24 cellular contexts compared by ENCODE assay signal in the genomic region with DNA sequence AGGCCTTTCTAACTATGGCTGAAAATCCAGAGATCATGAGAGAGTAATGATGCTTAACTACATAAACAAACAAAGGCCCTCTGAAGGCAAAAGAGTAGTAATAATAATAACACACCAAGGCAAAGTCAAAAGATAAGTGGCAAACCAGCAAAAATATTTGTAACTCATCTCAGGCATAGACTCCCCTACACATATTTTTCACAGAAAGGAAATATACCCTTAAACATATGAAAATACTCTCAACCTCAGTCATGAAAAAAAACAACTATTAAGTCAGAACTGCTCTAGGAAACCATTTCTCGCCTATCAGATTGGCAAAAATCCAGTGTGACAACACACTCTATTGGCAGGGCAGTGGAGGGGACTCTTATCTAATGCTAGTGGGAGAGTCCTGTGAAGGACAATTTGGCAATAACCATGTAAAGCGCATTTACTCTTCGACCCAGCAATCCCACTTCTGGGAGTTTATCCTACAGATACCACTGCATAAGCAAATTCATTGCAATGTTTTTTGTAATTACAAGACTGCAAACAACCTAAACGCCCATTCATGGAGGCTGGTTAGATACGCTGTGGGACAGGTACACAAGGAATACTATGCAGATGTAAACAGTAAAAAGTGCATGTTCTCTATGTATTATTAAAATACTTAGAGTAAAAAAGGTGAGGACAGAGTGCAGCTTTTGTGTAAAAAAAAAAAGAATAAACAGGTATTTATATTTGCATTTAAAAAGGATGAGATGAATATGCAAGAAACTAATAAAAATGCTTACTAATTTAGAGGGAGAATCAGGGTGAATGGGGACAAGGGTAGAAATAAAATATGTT. TPM values are rescaled to one million over a fixed set of nuclear protein-coding genes. Genes with fewer than 3 reads are reported as not detected.
DNase-seq lines count a peak whose midpoint lies in the region; ATAC-seq, FAIRE-seq and TF ChIP-seq lines count a peak whose summit lies in the region.
"Had no signal": no experiment of that assay in that cellular context is flagged by ENCODE, and none has a peak within 500 bp of the region (broad histone marks: within the 10 kb centered on the region; RNA-seq: fewer than 3 reads in every experiment).

No MANE protein-coding gene starts in this region.

- H3K4me3 ChIP-seq in K562 (no peak overlapping the region), HepG2 (replicated peaks in 1 of 3; ENCODE audit: insufficient read depth in 1 of 3, low read depth in 2 of 3, low read length in 3 of 3) (no peak overlapping the region), GM23248 (no peak overlapping the region)
- H3K4me3 ChIP-seq: transverse colon had no signal

- FAIRE-seq in K562 (lab: Jason Lieb, UNC) (no peak), HepG2 (lab: Jason Lieb, UNC) (no peak)
- FAIRE-seq: endometrium, H1 had no signal

- TF ChIP-seq POLR2A in K562 (conservative IDR thresholded peaks at IDR 0.05) = no peak
- no peak for TF ChIP-seq POLR2A in HepG2 (IDR thresholded peaks at IDR 0.05; ENCODE audit: insufficient read depth in 1 of 2, low read depth in 2 of 2, low read length in 2 of 2)

- TF ChIP-seq RAD21 in K562 (CRISPR knock-in tag; conservative IDR thresholded peaks at IDR 0.05 in 1 of 2, IDR thresholded peaks at IDR 0.05 in 1 of 2) = no peak
- TF ChIP-seq RAD21 in HepG2 (CRISPR knock-in tag; IDR thresholded peaks at IDR 0.05) = no peak

- DNase-seq in NCI-H1092 treated with DMSO at 0.1 percent for 48 hours (lab: John Stamatoyannopoulos, UW) (peak; percentile 2), NCI-H1092 (lab: John Stamatoyannopoulos, UW) (no peak), M059J (ENCODE audit: low read depth) (peak; percentile 57), K562 (ENCODE audit: extremely low read depth in 1 of 4, low spot score in 3 of 4) (peak in 2 of 4 experiments; percentile 32 to 66), HepG2 (ENCODE audit: low spot score) (peak; percentile 5), GM23248 (no peak)
- DNase-seq in activated naive CD4-positive, alpha-beta T cell treated with anti-CD3 and anti-CD28 coated beads, Interleukin-2, amount 50 U/mL, for 16 hours = no peak
- DNase-seq: 8988T; activated naive CD8-positive, alpha-beta T cell treated with anti-CD3 and anti-CD28 coated beads for 36 hours; DND-41; islet precursor cell; NCI-H2081; stimulated activated CD4-positive, alpha-beta T cell treated with anti-CD3 and anti-CD28 coated beads, Interleukin-2, amount 100 ng/mL, for 48 hours; T-helper 17 cell; transverse colon had no signal

- intact Hi-C loops in K562 (cut with micrococcal nuclease) (no loop called here), HepG2 (cut with micrococcal nuclease; ENCODE audit: unreplicated experiment) (no loop called here)

- ATAC-seq in K562 (peak; percentile 84), HepG2 (no peak), HG02870 (IDR thresholded peaks at IDR 0.05; ENCODE audit: unreplicated experiment) (no peak)
- ATAC-seq: activated CD4-positive, CD25-positive, alpha-beta regulatory T cell treated with anti-CD3 and anti-CD28 coated beads, Interleukin-2, amount 50 U/mL, for 24 hours; T-helper 17 cell had no signal

- H2AFZ ChIP-seq in K562 (ENCODE audit: low read depth, low read length) (no peak overlapping the region), HepG2 (ENCODE audit: low read length) (no peak overlapping the region), GM23248 (no peak overlapping the region)

- H3K79me2 ChIP-seq in K562 (ENCODE audit: control insufficient read depth, insufficient read depth, low read length) (no peaks in the 10 kb centered on the region), HepG2 (ENCODE audit: insufficient read depth, low read length) (no peaks in the 10 kb centered on the region), GM23248 (ENCODE audit: insufficient read depth) (no peaks in the 10 kb centered on the region)

- TF ChIP-seq CTCF in K562 (IDR thresholded peaks at IDR 0.05 in 2 of 3, conservative IDR thresholded peaks at IDR 0.05 in 1 of 3; ENCODE audit: insufficient read depth in 2 of 3, low read depth in 1 of 3, low read length in 3 of 3) (no peak), HepG2 (CRISPR knock-in tag; IDR thresholded peaks at IDR 0.05) (no peak)

- H3K27ac ChIP-seq in K562 (ENCODE audit: extremely low read depth, low read depth, low read length) (no peak overlapping the region), HepG2 (ENCODE audit: extremely low read length, insufficient read depth, low read length) (no peak overlapping the region), GM23248 (no peak overlapping the region)
- H3K27ac ChIP-seq: C4-2B, transverse colon had no signal

- no peaks in the 10 kb centered on the region for H4K20me1 ChIP-seq in K562 (replicated peaks; ENCODE audit: control insufficient read depth, insufficient read depth, low read length)
- no peaks in the 10 kb centered on the region for H4K20me1 ChIP-seq in HepG2 (ENCODE audit: insufficient read depth, low read length)
- no peaks in the 10 kb centered on the region for H4K20me1 ChIP-seq in GM23248 (ENCODE audit: insufficient read depth)

- no peak overlapping the region for H3K4me2 ChIP-seq in K562 (ENCODE audit: insufficient read depth, low read length)
- H3K4me2 ChIP-seq in HepG2 (ENCODE audit: low read depth, low read length) = no peak overlapping the region
- no peak overlapping the region for H3K4me2 ChIP-seq in GM23248 (ENCODE audit: unreplicated experiment)

- WGBS in K562 (ENCODE audit: insufficient coverage, low coverage, missing lambda C conversion rate) = 6% methylated on average over 5 of the region's 5 CpGs
- WGBS in HepG2 (ENCODE audit: low lambda C conversion rate) = 23% methylated on average over 4 of the region's 5 CpGs
- 88% methylated on average over 5 of the region's 5 CpGs for WGBS in GM23248 (ENCODE audit: low coverage in 1 of 2, low lambda C conversion rate in 2 of 2, missing lambda C conversion rate in 2 of 2), 2 experiments

- in situ Hi-C loops in K562 (cut with MboI) (no loop called here), HepG2 (cut with HindIII; ENCODE audit: extremely low pct_ligation_motif_present, low pct_unique_long_range_greater_than_20kb) (no loop called here), GM23248 (cut with MboI) (no loop called here)

- POLR2A ChIA-PET in K562 (lab: Yijun Ruan, JAX) = no interaction called here
- POLR2A ChIA-PET in HepG2 (lab: Yijun Ruan, JAX) = no interaction called here

- TF ChIP-seq EP300 in K562 (IDR thresholded peaks at IDR 0.05; ENCODE audit: low read length) = no peak
- no peak for TF ChIP-seq EP300 in HepG2 (IDR thresholded peaks at IDR 0.05; ENCODE audit: low read depth in 2 of 2, low read length in 2 of 2)
- no peak for TF ChIP-seq EP300 in HepG2 (CRISPR knock-in tag; IDR thresholded peaks at IDR 0.05; ENCODE audit: borderline replicate concordance)

- H3K9ac ChIP-seq in K562 (ENCODE audit: insufficient read depth in 1 of 2, low read depth in 2 of 2, low read length in 2 of 2) (no peak overlapping the region), HepG2 (ENCODE audit: insufficient read depth, low read depth, low read length) (no peak overlapping the region), GM23248 (no peak overlapping the region)

- H3K36me3 ChIP-seq in K562 (ENCODE audit: control insufficient read depth, insufficient read depth, low read length) (no peaks in the 10 kb centered on the region), HepG2 (replicated peaks in 1 of 2; ENCODE audit: control insufficient read depth in 1 of 2, insufficient read depth in 2 of 2, low read length in 2 of 2) (no peaks in the 10 kb centered on the region), GM23248 (ENCODE audit: low read depth) (no peaks in the 10 kb centered on the region)
- H3K36me3 ChIP-seq: transverse colon had no signal

- BruUV-seq in K562 (replicated peaks; lab: Mats Ljungman, UMichigan) = no TSS peak
- BruUV-seq in HepG2 (replicated peaks; lab: Mats Ljungman, UMichigan) = no TSS peak

- peaks cover 20 to 35% of the 10 kb centered on the region in 2 experiments for H3K27me3 ChIP-seq in K562 (ENCODE audit: control insufficient read depth in 2 of 2, insufficient read depth in 2 of 2, low read length in 2 of 2)
- 0 out of 5 replicates have a peak, but pooled peaks cover 0 to 2% of the 10 kb centered on the region in 2 experiments for H3K27me3 ChIP-seq in HepG2 (ENCODE audit: control insufficient read depth in 1 of 2, insufficient read depth in 2 of 2, low read length in 2 of 2)
- no peaks in the 10 kb centered on the region for H3K27me3 ChIP-seq in GM23248 (replicated peaks; ENCODE audit: insufficient read depth)
- H3K27me3 ChIP-seq: transverse colon had no signal

- no peaks in the 10 kb centered on the region for H3K9me3 ChIP-seq in K562 (replicated peaks; ENCODE audit: control insufficient read depth, insufficient read depth, low read depth, low read length)
- no peaks in the 10 kb centered on the region for H3K9me3 ChIP-seq in HepG2 (ENCODE audit: low read length)
- H3K9me3 ChIP-seq in GM23248 (ENCODE audit: low read depth) = no peaks in the 10 kb centered on the region
- H3K9me3 ChIP-seq: transverse colon had no signal

- H3K9me1 ChIP-seq in K562 (ENCODE audit: control insufficient read depth, insufficient read depth, low read length) = no peaks in the 10 kb centered on the region

- H3K4me1 ChIP-seq in K562 (replicated peaks in 1 of 2; ENCODE audit: control insufficient read depth in 2 of 2, insufficient read depth in 2 of 2, low read length in 2 of 2) (peaks cover 0 to 6% of the 10 kb centered on the region in 2 experiments; a peak in 2 of 5 replicates), HepG2 (ENCODE audit: insufficient read depth, low read length) (no peaks in the 10 kb centered on the region), GM23248 (ENCODE audit: insufficient read depth) (no peaks in the 10 kb centered on the region; the same call in 1 of the 2 replicates)
- H3K4me1 ChIP-seq: transverse colon had no signal

- CTCF ChIA-PET in K562 (lab: Yijun Ruan, JAX; ENCODE audit: low intra/inter-chr PET ratio) (interaction anchor here (0.6 kb wide), 1 partner anchor 37 kb away, joined by 3 read pairs; no protein-coding TSS in a partner anchor), HepG2 (lab: Yijun Ruan, JAX; ENCODE audit: low intra/inter-chr PET ratio, low total read pairs) (no interaction called here)

- H3K9me2 ChIP-seq in GM23248 (ENCODE audit: insufficient read depth) = no peaks in the 10 kb centered on the region

- no peaks in the 10 kb centered on the region for H3F3A ChIP-seq in GM23248 (ENCODE audit: insufficient read depth)

RNA-seq across cellular contexts. Expression of a gene that starts 26.0 kb away (rescaled TPM):
- not detected in 2 replicates for total RNA-seq in M059J (2014; rRNA removed; shearing (Covaris generic))
- total RNA-seq in K562 (2011; cell fraction: chromatin; rRNA removed; ENCODE audit: low replicate concordance) = not detected in 2 replicates
- total RNA-seq in K562 (2011; cell fraction: nucleolus; rRNA removed) = not detected in 2 replicates
- not detected in 2 replicates for total RNA-seq in K562 (2011; cell fraction: nucleoplasm; rRNA removed)
- total RNA-seq in K562 (2014; rRNA removed) (not detected in 2 replicates), K562 (2014; rRNA removed; fragmentation: Illumina TruSeq; extraction: Trizol) (not detected in 2 replicates), K562 (2015; rRNA removed; fragmentation: Illumina TruSeq; extraction: Trizol) (not detected in 2 replicates), K562 (2021) (not detected in 2 replicates), HepG2 (2016; rRNA removed; fragmentation: Illumina TruSeq; extraction: Trizol) (not detected in 2 replicates)
- polyA plus RNA-seq in K562 (2011; rRNA removed) (not detected in 2 replicates), K562 (2014; fragmentation: Illumina TruSeq; extraction: Trizol) (not detected in 2 replicates), K562 (2014; fragmentation: Nextera tagmentation; extraction: Ambion mirVana) (not detected), K562 (2014; rRNA removed) (not detected in 2 replicates), HepG2 (2011; rRNA removed) (not detected in 2 replicates), GM23248 (2016; fragmentation: Nextera tagmentation; extraction: Ambion mirVana) (not detected in 2 replicates)
- not detected in 2 replicates for polyA plus RNA-seq in K562 (2011; cell fraction: cytosol; rRNA removed)
- polyA plus RNA-seq in K562 (2011; cell fraction: nucleus; rRNA removed) = not detected in 2 replicates
- polyA plus RNA-seq in K562 (2012) = not detected in 2 replicates
- not detected in 2 replicates for polyA minus RNA-seq in K562 (2011; rRNA and poly(A)+ RNA removed)
- not detected in 2 replicates for polyA minus RNA-seq in K562 (2011; cell fraction: cytosol; rRNA and poly(A)+ RNA removed)
- polyA minus RNA-seq in K562 (2011; cell fraction: nucleus; rRNA and poly(A)+ RNA removed) = not detected in 2 replicates
- not detected in 2 replicates for total RNA-seq in HepG2 (2016; cell fraction: cytosol; rRNA removed; fragmentation: Illumina TruSeq; extraction: Trizol; ENCODE audit: low read depth)
- total RNA-seq in HepG2 (2016; cell fraction: insoluble cytoplasmic fraction; rRNA removed; fragmentation: Illumina TruSeq; extraction: Trizol) = not detected in 2 replicates
- not detected in 2 replicates for total RNA-seq in HepG2 (2016; cell fraction: membrane; rRNA removed; fragmentation: Illumina TruSeq; extraction: Trizol)
- total RNA-seq in HepG2 (2016; cell fraction: nucleus; rRNA removed; fragmentation: Illumina TruSeq; extraction: Trizol) = not detected in 2 replicates
- not detected in 2 replicates for polyA plus RNA-seq in HepG2 (2011; cell fraction: cytosol; rRNA removed)
- not detected in 2 replicates for polyA plus RNA-seq in HepG2 (2011; cell fraction: nucleus; rRNA removed)
- polyA plus RNA-seq in HepG2 (2012) = not detected in 2 replicates
- not detected in 2 replicates for polyA plus RNA-seq in HepG2 (2016; cell fraction: cytosol; fragmentation: Illumina TruSeq; extraction: Trizol; ENCODE audit: low read depth)
- not detected in 2 replicates for polyA plus RNA-seq in HepG2 (2016; cell fraction: insoluble cytoplasmic fraction; fragmentation: Illumina TruSeq; extraction: Trizol; ENCODE audit: low read depth)
- polyA plus RNA-seq in HepG2 (2016; cell fraction: membrane; fragmentation: Illumina TruSeq; extraction: Trizol; ENCODE audit: low read depth) = not detected in 2 replicates
- not detected in 2 replicates for polyA plus RNA-seq in HepG2 (2016; cell fraction: nucleus; fragmentation: Illumina TruSeq; extraction: Trizol; ENCODE audit: insufficient read depth, low read depth)
- polyA minus RNA-seq in HepG2 (2011; rRNA and poly(A)+ RNA removed; ENCODE audit: low replicate concordance) = not detected in 2 replicates
- polyA minus RNA-seq in HepG2 (2011; cell fraction: cytosol; rRNA and poly(A)+ RNA removed) = not detected in 2 replicates
- polyA minus RNA-seq in HepG2 (2011; cell fraction: nucleus; rRNA and poly(A)+ RNA removed) = not detected in 2 replicates
- not detected in 2 replicates for total RNA-seq in GM23248 (2014; rRNA removed; shearing (Covaris generic))
- total RNA-seq: glomerular endothelial cell, H1, MCF 10A, mononuclear cell, omental fat pad, transverse colon had no signal
- polyA plus RNA-seq: H1 had no signal

RNA-seq across cellular contexts. Expression of a gene that starts 52.7 kb away (rescaled TPM):
- 7.6 and 10.1 TPM in 2 replicates for total RNA-seq in M059J (2014; rRNA removed; shearing (Covaris generic))
- total RNA-seq in K562 (2011; cell fraction: chromatin; rRNA removed; ENCODE audit: low replicate concordance) = 9.7 and 33.5 TPM in 2 replicates
- 4.5 and 5.0 TPM in 2 replicates for total RNA-seq in K562 (2011; cell fraction: nucleolus; rRNA removed)
- 16.9 and 28.1 TPM in 2 replicates for total RNA-seq in K562 (2011; cell fraction: nucleoplasm; rRNA removed)
- total RNA-seq in K562 (2014; rRNA removed) (8.8 and 10.4 TPM in 2 replicates), K562 (2014; rRNA removed; fragmentation: Illumina TruSeq; extraction: Trizol) (14.1 and 16.7 TPM in 2 replicates), K562 (2015; rRNA removed; fragmentation: Illumina TruSeq; extraction: Trizol) (16.4 and 16.8 TPM in 2 replicates), K562 (2021) (9.1 and 11.3 TPM in 2 replicates), HepG2 (2016; rRNA removed; fragmentation: Illumina TruSeq; extraction: Trizol) (13.0 and 15.2 TPM in 2 replicates)
- polyA plus RNA-seq in K562 (2011; rRNA removed) (11.7 and 16.1 TPM in 2 replicates), K562 (2014; fragmentation: Illumina TruSeq; extraction: Trizol) (10.2 and 13.1 TPM in 2 replicates), K562 (2014; fragmentation: Nextera tagmentation; extraction: Ambion mirVana) (10 to 100 TPM in 1 of 2 experiments, 1 to 10 TPM in 1; 7.5 to 12.8 TPM), K562 (2014; rRNA removed) (13.8 and 15.5 TPM in 2 replicates), HepG2 (2011; rRNA removed) (3.6 and 4.6 TPM in 2 replicates), GM23248 (2016; fragmentation: Nextera tagmentation; extraction: Ambion mirVana) (7.5 and 9.9 TPM in 2 replicates)
- 1.5 and 3.5 TPM in 2 replicates for polyA plus RNA-seq in K562 (2011; cell fraction: cytosol; rRNA removed)
- 21.2 and 29.7 TPM in 2 replicates for polyA plus RNA-seq in K562 (2011; cell fraction: nucleus; rRNA removed)
- polyA plus RNA-seq in K562 (2012) = 8.0 and 8.2 TPM in 2 replicates
- polyA minus RNA-seq in K562 (2011; rRNA and poly(A)+ RNA removed) = 9.9 and 14.2 TPM in 2 replicates
- 1.9 and 5.3 TPM in 2 replicates for polyA minus RNA-seq in K562 (2011; cell fraction: cytosol; rRNA and poly(A)+ RNA removed)
- 20.6 and 41.8 TPM in 2 replicates for polyA minus RNA-seq in K562 (2011; cell fraction: nucleus; rRNA and poly(A)+ RNA removed)
- total RNA-seq in HepG2 (2016; cell fraction: cytosol; rRNA removed; fragmentation: Illumina TruSeq; extraction: Trizol; ENCODE audit: low read depth) = 3.3 and 3.6 TPM in 2 replicates
- 14.5 and 16.2 TPM in 2 replicates for total RNA-seq in HepG2 (2016; cell fraction: insoluble cytoplasmic fraction; rRNA removed; fragmentation: Illumina TruSeq; extraction: Trizol)
- total RNA-seq in HepG2 (2016; cell fraction: membrane; rRNA removed; fragmentation: Illumina TruSeq; extraction: Trizol) = 3.5 and 4.6 TPM in 2 replicates
- 31.5 and 36.8 TPM in 2 replicates for total RNA-seq in HepG2 (2016; cell fraction: nucleus; rRNA removed; fragmentation: Illumina TruSeq; extraction: Trizol)
- 1.0 and 1.5 TPM in 2 replicates for polyA plus RNA-seq in HepG2 (2011; cell fraction: cytosol; rRNA removed)
- polyA plus RNA-seq in HepG2 (2011; cell fraction: nucleus; rRNA removed) = 7.7 and 9.1 TPM in 2 replicates
- polyA plus RNA-seq in HepG2 (2012) = 3.2 and 5.0 TPM in 2 replicates
- 0.46 and 0.75 TPM in 2 replicates for polyA plus RNA-seq in HepG2 (2016; cell fraction: cytosol; fragmentation: Illumina TruSeq; extraction: Trizol; ENCODE audit: low read depth)
- 8.5 and 11.4 TPM in 2 replicates for polyA plus RNA-seq in HepG2 (2016; cell fraction: insoluble cytoplasmic fraction; fragmentation: Illumina TruSeq; extraction: Trizol; ENCODE audit: low read depth)
- 2.0 and 2.5 TPM in 2 replicates for polyA plus RNA-seq in HepG2 (2016; cell fraction: membrane; fragmentation: Illumina TruSeq; extraction: Trizol; ENCODE audit: low read depth)
- polyA plus RNA-seq in HepG2 (2016; cell fraction: nucleus; fragmentation: Illumina TruSeq; extraction: Trizol; ENCODE audit: insufficient read depth, low read depth) = 34.8 and 39.2 TPM in 2 replicates
- polyA minus RNA-seq in HepG2 (2011; rRNA and poly(A)+ RNA removed; ENCODE audit: low replicate concordance) = 0.56 and 3.5 TPM in 2 replicates
- 0.99 and 3.7 TPM in 2 replicates for polyA minus RNA-seq in HepG2 (2011; cell fraction: cytosol; rRNA and poly(A)+ RNA removed)
- polyA minus RNA-seq in HepG2 (2011; cell fraction: nucleus; rRNA and poly(A)+ RNA removed) = 17.5 and 21.4 TPM in 2 replicates
- total RNA-seq in GM23248 (2014; rRNA removed; shearing (Covaris generic)) = 7.3 and 30.0 TPM in 2 replicates

RNA-seq across cellular contexts. Expression of a gene that starts 53.8 kb away (rescaled TPM):
- total RNA-seq in M059J (2014; rRNA removed; shearing (Covaris generic)) = not detected in 2 replicates
- total RNA-seq in K562 (2011; cell fraction: chromatin; rRNA removed; ENCODE audit: low replicate concordance) = not detected in 2 replicates
- not detected in 2 replicates for total RNA-seq in K562 (2011; cell fraction: nucleolus; rRNA removed)
- total RNA-seq in K562 (2011; cell fraction: nucleoplasm; rRNA removed) = not detected in 2 replicates
- total RNA-seq in K562 (2014; rRNA removed) = not detected in 2 replicates
- not detected in 2 replicates for total RNA-seq in K562 (2014; rRNA removed; fragmentation: Illumina TruSeq; extraction: Trizol)
- total RNA-seq in K562 (2015; rRNA removed; fragmentation: Illumina TruSeq; extraction: Trizol) = not detected in 2 replicates
- not detected in 2 replicates for total RNA-seq in K562 (2021)
- polyA plus RNA-seq in K562 (2011; rRNA removed) = not detected in 2 replicates
- polyA plus RNA-seq in K562 (2011; cell fraction: cytosol; rRNA removed) = not detected in 2 replicates
- polyA plus RNA-seq in K562 (2011; cell fraction: nucleus; rRNA removed) = not detected in 2 replicates
- not detected in 2 replicates for polyA plus RNA-seq in K562 (2012)
- polyA plus RNA-seq in K562 (2014; fragmentation: Illumina TruSeq; extraction: Trizol) = not detected in 2 replicates
- not detected for polyA plus RNA-seq in K562 (2014; fragmentation: Nextera tagmentation; extraction: Ambion mirVana)
- polyA plus RNA-seq in K562 (2014; rRNA removed) = not detected in 2 replicates
- polyA minus RNA-seq in K562 (2011; rRNA and poly(A)+ RNA removed) = not detected in 2 replicates
- polyA minus RNA-seq in K562 (2011; cell fraction: cytosol; rRNA and poly(A)+ RNA removed) = not detected in 2 replicates
- polyA minus RNA-seq in K562 (2011; cell fraction: nucleus; rRNA and poly(A)+ RNA removed) = not detected in 2 replicates
- not detected in 2 replicates for total RNA-seq in HepG2 (2016; rRNA removed; fragmentation: Illumina TruSeq; extraction: Trizol)
- not detected in 2 replicates for total RNA-seq in HepG2 (2016; cell fraction: cytosol; rRNA removed; fragmentation: Illumina TruSeq; extraction: Trizol; ENCODE audit: low read depth)
- not detected in 2 replicates for total RNA-seq in HepG2 (2016; cell fraction: insoluble cytoplasmic fraction; rRNA removed; fragmentation: Illumina TruSeq; extraction: Trizol)
- not detected in 2 replicates for total RNA-seq in HepG2 (2016; cell fraction: membrane; rRNA removed; fragmentation: Illumina TruSeq; extraction: Trizol)
- total RNA-seq in HepG2 (2016; cell fraction: nucleus; rRNA removed; fragmentation: Illumina TruSeq; extraction: Trizol) = not detected in 2 replicates
- polyA plus RNA-seq in HepG2 (2011; rRNA removed) = not detected in 2 replicates
- polyA plus RNA-seq in HepG2 (2011; cell fraction: cytosol; rRNA removed) = not detected in 2 replicates
- polyA plus RNA-seq in HepG2 (2011; cell fraction: nucleus; rRNA removed) = not detected in 2 replicates
- not detected in 2 replicates for polyA plus RNA-seq in HepG2 (2012)
- polyA plus RNA-seq in HepG2 (2016; cell fraction: cytosol; fragmentation: Illumina TruSeq; extraction: Trizol; ENCODE audit: low read depth) = not detected in 2 replicates
- not detected in 2 replicates for polyA plus RNA-seq in HepG2 (2016; cell fraction: insoluble cytoplasmic fraction; fragmentation: Illumina TruSeq; extraction: Trizol; ENCODE audit: low read depth)
- not detected in 2 replicates for polyA plus RNA-seq in HepG2 (2016; cell fraction: membrane; fragmentation: Illumina TruSeq; extraction: Trizol; ENCODE audit: low read depth)
- not detected in 2 replicates for polyA plus RNA-seq in HepG2 (2016; cell fraction: nucleus; fragmentation: Illumina TruSeq; extraction: Trizol; ENCODE audit: insufficient read depth, low read depth)
- polyA minus RNA-seq in HepG2 (2011; rRNA and poly(A)+ RNA removed; ENCODE audit: low replicate concordance) = not detected in 2 replicates
- not detected in 2 replicates for polyA minus RNA-seq in HepG2 (2011; cell fraction: cytosol; rRNA and poly(A)+ RNA removed)
- not detected in 2 replicates for polyA minus RNA-seq in HepG2 (2011; cell fraction: nucleus; rRNA and poly(A)+ RNA removed)
- not detected in 2 replicates for total RNA-seq in GM23248 (2014; rRNA removed; shearing (Covaris generic))
- not detected in 2 replicates for polyA plus RNA-seq in GM23248 (2016; fragmentation: Nextera tagmentation; extraction: Ambion mirVana)
- total RNA-seq: glomerular endothelial cell, H1, MCF 10A, omental fat pad, transverse colon had no signal
- polyA plus RNA-seq: H1 had no signal

Comparison
In these comparisons a context has a peak if more than half of its experiments do, and no peak if none do; other contexts are left out.
1. DNase-seq: peak in NCI-H1092 treated with DMSO at 0.1 percent for 48 hours (single experiment), M059J (single experiment) and HepG2 (single experiment); none in NCI-H1092 (single experiment), GM23248 (single experiment) and activated naive CD4-positive, alpha-beta T cell treated with anti-CD3 and anti-CD28 coated beads, Interleukin-2, amount 50 U/mL, for 16 hours (single experiment).